In the genomic region with DNA sequence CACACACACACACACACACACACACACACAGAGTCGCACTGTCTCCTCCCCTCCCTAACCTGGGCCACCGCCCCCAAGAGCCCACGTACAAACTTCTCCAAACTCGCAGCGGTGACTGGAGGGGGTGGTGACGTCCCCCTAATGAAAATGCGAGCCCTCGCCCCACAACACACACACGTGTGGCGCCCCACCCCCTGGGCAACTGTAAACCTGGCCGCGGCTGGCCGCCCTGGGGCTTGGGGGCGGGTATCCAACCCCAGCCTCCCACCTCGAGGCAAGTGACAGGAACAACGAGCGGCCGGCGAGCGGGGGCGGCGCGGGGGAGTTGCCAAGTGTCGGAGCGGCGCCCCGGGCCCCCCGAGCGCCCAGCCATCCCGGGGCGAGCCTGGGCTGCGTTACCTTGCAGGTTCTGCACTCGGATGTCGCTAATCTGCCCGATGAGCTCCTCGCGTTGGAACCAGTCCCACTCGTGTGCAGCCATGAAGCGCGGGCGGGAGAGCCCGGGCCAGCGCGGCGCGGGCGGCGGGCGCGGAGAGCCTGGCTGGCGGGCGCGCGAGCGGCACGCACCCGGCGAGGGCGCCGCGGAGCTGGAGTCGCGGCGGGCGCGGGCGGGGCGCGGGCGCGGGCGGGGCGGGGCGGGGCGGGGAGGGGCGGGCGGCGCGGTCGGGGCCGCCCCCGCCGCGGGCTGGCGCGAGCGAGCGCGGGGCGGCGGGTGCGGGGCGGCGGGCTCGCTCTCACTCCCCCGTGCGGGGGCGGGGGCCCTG, we compare ENCODE assay signal across 1 cellular context.
TF ChIP-seq lines count a peak whose summit lies in the region.

A gene with protein sequence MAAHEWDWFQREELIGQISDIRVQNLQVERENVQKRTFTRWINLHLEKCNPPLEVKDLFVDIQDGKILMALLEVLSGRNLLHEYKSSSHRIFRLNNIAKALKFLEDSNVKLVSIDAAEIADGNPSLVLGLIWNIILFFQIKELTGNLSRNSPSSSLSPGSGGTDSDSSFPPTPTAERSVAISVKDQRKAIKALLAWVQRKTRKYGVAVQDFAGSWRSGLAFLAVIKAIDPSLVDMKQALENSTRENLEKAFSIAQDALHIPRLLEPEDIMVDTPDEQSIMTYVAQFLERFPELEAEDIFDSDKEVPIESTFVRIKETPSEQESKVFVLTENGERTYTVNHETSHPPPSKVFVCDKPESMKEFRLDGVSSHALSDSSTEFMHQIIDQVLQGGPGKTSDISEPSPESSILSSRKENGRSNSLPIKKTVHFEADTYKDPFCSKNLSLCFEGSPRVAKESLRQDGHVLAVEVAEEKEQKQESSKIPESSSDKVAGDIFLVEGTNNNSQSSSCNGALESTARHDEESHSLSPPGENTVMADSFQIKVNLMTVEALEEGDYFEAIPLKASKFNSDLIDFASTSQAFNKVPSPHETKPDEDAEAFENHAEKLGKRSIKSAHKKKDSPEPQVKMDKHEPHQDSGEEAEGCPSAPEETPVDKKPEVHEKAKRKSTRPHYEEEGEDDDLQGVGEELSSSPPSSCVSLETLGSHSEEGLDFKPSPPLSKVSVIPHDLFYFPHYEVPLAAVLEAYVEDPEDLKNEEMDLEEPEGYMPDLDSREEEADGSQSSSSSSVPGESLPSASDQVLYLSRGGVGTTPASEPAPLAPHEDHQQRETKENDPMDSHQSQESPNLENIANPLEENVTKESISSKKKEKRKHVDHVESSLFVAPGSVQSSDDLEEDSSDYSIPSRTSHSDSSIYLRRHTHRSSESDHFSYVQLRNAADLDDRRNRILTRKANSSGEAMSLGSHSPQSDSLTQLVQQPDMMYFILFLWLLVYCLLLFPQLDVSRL (minus strand): TSS at position 597 of the 764 bp plus-strand sequence. CDS start 116 bp downstream, at position 481.

TF ChIP-seq in SK-N-SH, 30 proteins besides CTCF, POLR2A, EP300 and RAD21 (continued from another document):
- TF ChIP-seq, protein P1, sequence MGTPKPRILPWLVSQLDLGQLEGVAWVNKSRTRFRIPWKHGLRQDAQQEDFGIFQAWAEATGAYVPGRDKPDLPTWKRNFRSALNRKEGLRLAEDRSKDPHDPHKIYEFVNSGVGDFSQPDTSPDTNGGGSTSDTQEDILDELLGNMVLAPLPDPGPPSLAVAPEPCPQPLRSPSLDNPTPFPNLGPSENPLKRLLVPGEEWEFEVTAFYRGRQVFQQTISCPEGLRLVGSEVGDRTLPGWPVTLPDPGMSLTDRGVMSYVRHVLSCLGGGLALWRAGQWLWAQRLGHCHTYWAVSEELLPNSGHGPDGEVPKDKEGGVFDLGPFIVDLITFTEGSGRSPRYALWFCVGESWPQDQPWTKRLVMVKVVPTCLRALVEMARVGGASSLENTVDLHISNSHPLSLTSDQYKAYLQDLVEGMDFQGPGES (IDR thresholded peaks at IDR 0.05; ENCODE audit: low read depth, low read length), result no peak
